ENCODE assay signal across 23 cellular contexts in genomic region chr2:37865640-37866039, GRCh38.
"Had no signal": no experiment of that assay in that cellular context is flagged by ENCODE, and none has a peak within 500 bp of the region (broad histone marks: within the 10 kb centered on the region; RNA-seq: fewer than 3 reads in every experiment).

No MANE protein-coding gene starts in this region.

- H3K36me3 Mint-ChIP-seq: activated naive CD4-positive, alpha-beta T cell treated with anti-CD3 and anti-CD28 coated beads, Interleukin-2, amount 10 ng/mL, durations not matched to agents 7 days and 5 days; activated naive CD8-positive, alpha-beta T cell treated with anti-CD3 and anti-CD28 coated beads, Interleukin-2, amount 10 ng/mL, durations not matched to agents 7 days and 5 days; brain had no signal

- DNase-seq: activated CD4-positive, alpha-beta T cell treated with anti-CD3 and anti-CD28 coated beads for 48 hours; activated CD4-positive, alpha-beta T cell treated with anti-CD3 and anti-CD28 coated beads, Interleukin-2, amount 50 U/mL, for 48 hours; activated CD8-positive, alpha-beta memory T cell treated with anti-CD3 and anti-CD28 coated beads for 24 hours; activated effector memory CD4-positive, alpha-beta T cell treated with Interleukin-2 at 50 U/mL for 16 hours; activated naive CD4-positive, alpha-beta T cell treated with anti-CD3 and anti-CD28 coated beads, Interleukin-2, amount 10 ng/mL, durations not matched to agents 7 days and 5 days; activated naive CD8-positive, alpha-beta T cell treated with anti-CD3 and anti-CD28 coated beads, Interleukin-2, amount 10 ng/mL, durations not matched to agents 7 days and 5 days; dorsolateral prefrontal cortex; effector memory CD8-positive, alpha-beta T cell; foreskin keratinocyte; lower lobe of right lung; mesenchymal stem cell; retina; spleen; stimulated activated naive CD4-positive, alpha-beta T cell; trophoblast cell; WERI-Rb-1 had no signal

- H3K9me3 ChIP-seq: ascending aorta, lower lobe of right lung, spleen had no signal

- H3K27ac ChIP-seq: ascending aorta, coronary artery, dorsolateral prefrontal cortex, foreskin keratinocyte, lower lobe of right lung, spleen, WERI-Rb-1 had no signal

- H3K4me3 Mint-ChIP-seq: activated naive CD4-positive, alpha-beta T cell treated with anti-CD3 and anti-CD28 coated beads, Interleukin-2, amount 10 ng/mL, durations not matched to agents 7 days and 5 days; activated naive CD8-positive, alpha-beta T cell treated with anti-CD3 and anti-CD28 coated beads, Interleukin-2, amount 10 ng/mL, durations not matched to agents 7 days and 5 days; brain; effector memory CD8-positive, alpha-beta T cell; nephron had no signal

- H3K27ac Mint-ChIP-seq: activated naive CD4-positive, alpha-beta T cell treated with anti-CD3 and anti-CD28 coated beads, Interleukin-2, amount 10 ng/mL, durations not matched to agents 7 days and 5 days; activated naive CD8-positive, alpha-beta T cell treated with anti-CD3 and anti-CD28 coated beads, Interleukin-2, amount 10 ng/mL, durations not matched to agents 7 days and 5 days; brain; effector memory CD8-positive, alpha-beta T cell; nephron had no signal

- H3K4me3 ChIP-seq: ascending aorta, cardiac muscle cell, coronary artery, dorsolateral prefrontal cortex, lower lobe of right lung, spleen had no signal

- H3K36me3 ChIP-seq: ascending aorta, cardiac muscle cell, lower lobe of right lung, spleen, WERI-Rb-1 had no signal

- H3K9me3 Mint-ChIP-seq: activated naive CD4-positive, alpha-beta T cell treated with anti-CD3 and anti-CD28 coated beads, Interleukin-2, amount 10 ng/mL, durations not matched to agents 7 days and 5 days; activated naive CD8-positive, alpha-beta T cell treated with anti-CD3 and anti-CD28 coated beads, Interleukin-2, amount 10 ng/mL, durations not matched to agents 7 days and 5 days; effector memory CD8-positive, alpha-beta T cell had no signal

- H3K27me3 ChIP-seq: ascending aorta, cardiac muscle cell had no signal

- H3K4me1 ChIP-seq: foreskin keratinocyte had no signal

- H3K4me1 Mint-ChIP-seq: activated naive CD4-positive, alpha-beta T cell treated with anti-CD3 and anti-CD28 coated beads, Interleukin-2, amount 10 ng/mL, durations not matched to agents 7 days and 5 days; activated naive CD8-positive, alpha-beta T cell treated with anti-CD3 and anti-CD28 coated beads, Interleukin-2, amount 10 ng/mL, durations not matched to agents 7 days and 5 days had no signal

- ATAC-seq: activated CD4-positive, CD25-positive, alpha-beta regulatory T cell treated with anti-CD3 and anti-CD28 coated beads, Interleukin-2, amount 50 U/mL, for 24 hours; effector memory CD8-positive, alpha-beta T cell; foreskin keratinocyte; left colon; lower lobe of right lung had no signal
